20 cellular contexts compared by ENCODE assay signal in the genomic region with DNA sequence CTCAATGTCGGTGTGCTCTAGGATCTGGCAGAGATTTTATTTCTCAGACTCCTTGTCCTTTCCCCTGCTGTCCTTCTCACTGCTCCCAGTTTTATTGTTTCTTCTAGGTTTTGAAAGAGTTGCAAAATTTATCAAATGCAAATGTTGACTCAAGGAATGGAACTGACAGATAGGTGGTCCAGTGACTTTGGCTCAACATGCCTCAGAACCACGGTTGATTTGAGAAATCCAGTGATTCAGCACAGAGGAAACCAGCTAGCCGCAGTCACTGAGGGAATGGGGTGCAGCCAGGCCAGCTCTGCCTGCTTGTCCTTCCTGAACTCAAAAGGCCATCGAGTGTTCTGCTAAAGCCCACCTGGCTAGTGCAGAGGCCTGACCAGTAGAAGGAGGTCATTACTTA.
"Had no signal": no experiment of that assay in that cellular context is flagged by ENCODE, and none has a peak within 500 bp of the region (broad histone marks: within the 10 kb centered on the region; RNA-seq: fewer than 3 reads in every experiment).

No MANE protein-coding gene starts in this region.

- H3K9me3 ChIP-seq: MG63, SJSA1 had no signal

- H3K4me3 ChIP-seq: MG63, SJSA1 had no signal

- H3K4me1 ChIP-seq: SJSA1 had no signal

- H3K9ac ChIP-seq: KMS-11 had no signal

- H3K4me2 ChIP-seq: KMS-11 had no signal

- H3K27ac ChIP-seq: KMS-11, SJSA1 had no signal

- H3K27me3 ChIP-seq: MG63, SJSA1 had no signal

- FAIRE-seq: RCC 7860 had no signal

- H3K36me3 ChIP-seq: MG63 had no signal

- DNase-seq: activated CD4-positive, alpha-beta T cell treated with anti-CD3 and anti-CD28 coated beads for 4 hours; activated CD8-positive, alpha-beta memory T cell treated with anti-CD3 and anti-CD28 coated beads, Interleukin-2, amount 50 U/mL, for 4 hours; activated CD8-positive, alpha-beta T cell treated with anti-CD3 and anti-CD28 coated beads for 36 hours; activated gamma-delta T cell treated with Interleukin-2 at 50 U/mL for 16 hours; activated naive CD4-positive, alpha-beta T cell treated with anti-CD3 and anti-CD28 coated beads, Interleukin-2, amount 10 ng/mL, durations not matched to agents 7 days and 5 days; activated naive CD8-positive, alpha-beta T cell treated with anti-CD3 and anti-CD28 coated beads for 36 hours; activated T-cell treated with anti-CD3 and anti-CD28 coated beads, Interleukin-2, amount 50 U/mL, for 72 hours; anterior cingulate cortex; MG63; MV-4-11; NCI-H1436; NCI-H1694 treated with DMSO at 0.1 percent for 48 hours; NCI-H2029 treated with DMSO at 0.1 percent for 48 hours; NCI-H345; NCI-H510A; NCI-H526 treated with DMSO at 0.1 percent for 48 hours; NCI-H82 had no signal
